ENCODE assay signal across 29 cellular contexts in genomic region chr4:52628974-52629373, GRCh38.
"Had no signal": no experiment of that assay in that cellular context is flagged by ENCODE, and none has a peak within 500 bp of the region (broad histone marks: within the 10 kb centered on the region; RNA-seq: fewer than 3 reads in every experiment).

No MANE protein-coding gene starts in this region.

- H3K4me1 Mint-ChIP-seq: memory B cell, neural crest cell had no signal

- H2AFZ ChIP-seq: parathyroid adenoma had no signal

- H3K9ac ChIP-seq: parathyroid adenoma had no signal

- ATAC-seq: foreskin keratinocyte; left colon; mucosa of descending colon; natural killer cell treated with Interleukin-12 subunit alpha and Interleukin-12 subunit beta and Interleukin-15 and Interleukin-18, amount 100 ng/mL, for 72 hours; stimulated activated naive B cell treated with anti-CD40 and anti-IgM and Interleukin-4, amounts not matched to agents 10 μg/mL and 1 μg/mL and 100 μg/mL, for 72 hours; upper lobe of right lung had no signal

- H3K27ac ChIP-seq: colonic mucosa, esophagus muscularis mucosa, foreskin keratinocyte, parathyroid adenoma, sigmoid colon, transverse colon, upper lobe of right lung, uterus had no signal

- DNase-seq: colonic mucosa; dermis blood vessel endothelial cell; effector memory CD4-positive, alpha-beta T cell; foreskin keratinocyte; glutamatergic neuron; heart right ventricle; hippocampal formation; left colon; mucosa of descending colon; naive B cell; right cardiac atrium; sigmoid colon; small intestine; stimulated activated CD4-positive, alpha-beta T cell treated with anti-CD3 and anti-CD28 coated beads, Interleukin-15, amount 100 ng/mL, for 24 hours; stimulated activated CD4-positive, alpha-beta T cell treated with anti-CD3 and anti-CD28 coated beads, Interleukin-2, amount 100 ng/mL, for 48 hours; stimulated activated naive B cell treated with anti-CD40 and anti-IgM and Interleukin-4, amounts not matched to agents 10 μg/mL and 1 μg/mL and 100 μg/mL, for 72 hours; transverse colon; upper lobe of right lung; uterus had no signal

- H3K4me3 ChIP-seq: colonic mucosa, esophagus muscularis mucosa, heart right ventricle, lung, mucosa of descending colon, sigmoid colon, transverse colon, upper lobe of right lung, uterus had no signal

- H3K27ac Mint-ChIP-seq: memory B cell; mesothelial cell of epicardium; naive B cell; natural killer cell treated with Interleukin-12 subunit alpha and Interleukin-12 subunit beta and Interleukin-15 and Interleukin-18, amount 100 ng/mL, for 72 hours; progenitor cell of endocrine pancreas; stimulated activated naive B cell treated with anti-CD40 and anti-IgM and Interleukin-4, amounts not matched to agents 10 μg/mL and 1 μg/mL and 100 μg/mL, for 72 hours; stimulated activated naive CD8-positive, alpha-beta T cell treated with anti-CD3 and anti-CD28 coated beads, Interleukin-15, Interleukin-2, amounts not matched to agents 100 ng/mL and 50 ng/mL, for 24 hours had no signal

- H3K4me3 Mint-ChIP-seq: memory B cell; mesothelial cell of epicardium; naive B cell; natural killer cell treated with Interleukin-12 subunit alpha and Interleukin-12 subunit beta and Interleukin-15 and Interleukin-18, amount 100 ng/mL, for 72 hours; neural crest cell; stimulated activated naive B cell treated with anti-CD40 and anti-IgM and Interleukin-4, amounts not matched to agents 10 μg/mL and 1 μg/mL and 100 μg/mL, for 72 hours; stimulated activated naive CD8-positive, alpha-beta T cell treated with anti-CD3 and anti-CD28 coated beads, Interleukin-15, Interleukin-2, amounts not matched to agents 100 ng/mL and 50 ng/mL, for 24 hours had no signal

- H3K27me3 ChIP-seq: colonic mucosa, esophagus muscularis mucosa, foreskin keratinocyte, heart right ventricle, sigmoid colon, transverse colon, upper lobe of right lung, uterus had no signal

- FAIRE-seq: islet of Langerhans, small intestine had no signal

- H3K27me3 Mint-ChIP-seq: memory B cell; naive B cell; natural killer cell treated with Interleukin-12 subunit alpha and Interleukin-12 subunit beta and Interleukin-15 and Interleukin-18, amount 100 ng/mL, for 72 hours; progenitor cell of endocrine pancreas; stimulated activated naive B cell treated with anti-CD40 and anti-IgM and Interleukin-4, amounts not matched to agents 10 μg/mL and 1 μg/mL and 100 μg/mL, for 72 hours; stimulated activated naive CD8-positive, alpha-beta T cell treated with anti-CD3 and anti-CD28 coated beads, Interleukin-15, Interleukin-2, amounts not matched to agents 100 ng/mL and 50 ng/mL, for 24 hours had no signal

- H3K4me1 ChIP-seq: colonic mucosa, foreskin keratinocyte, parathyroid adenoma, sigmoid colon, transverse colon, upper lobe of right lung, uterus had no signal

- H3K79me2 ChIP-seq: parathyroid adenoma had no signal

- H3K9me3 ChIP-seq: colonic mucosa, esophagus muscularis mucosa, heart right ventricle, mucosa of descending colon, sigmoid colon, transverse colon, upper lobe of right lung, uterus had no signal

- H3K9me3 Mint-ChIP-seq: memory B cell; mesothelial cell of epicardium; naive B cell; natural killer cell treated with Interleukin-12 subunit alpha and Interleukin-12 subunit beta and Interleukin-15 and Interleukin-18, amount 100 ng/mL, for 72 hours; neural crest cell; stimulated activated naive B cell treated with anti-CD40 and anti-IgM and Interleukin-4, amounts not matched to agents 10 μg/mL and 1 μg/mL and 100 μg/mL, for 72 hours; stimulated activated naive CD8-positive, alpha-beta T cell treated with anti-CD3 and anti-CD28 coated beads, Interleukin-15, Interleukin-2, amounts not matched to agents 100 ng/mL and 50 ng/mL, for 24 hours had no signal

- H3K36me3 ChIP-seq: colonic mucosa, upper lobe of right lung, uterus had no signal
